Comparison of ENCODE assay signal across 9 cellular contexts in genomic region chr3:15295506-15295905, GRCh38. TPM values are rescaled to one million over a fixed set of nuclear protein-coding genes. Genes with fewer than 3 reads are reported as not detected.
A peak's percentile ranks its signal among the peaks of the same experiment; 100 is the strongest.
DNase-seq lines count a peak whose midpoint lies in the region; ATAC-seq, FAIRE-seq and TF ChIP-seq lines count a peak whose summit lies in the region.
"Had no signal": no experiment of that assay in that cellular context is flagged by ENCODE, and none has a peak within 500 bp of the region (broad histone marks: within the 10 kb centered on the region; RNA-seq: fewer than 3 reads in every experiment).

No MANE protein-coding gene starts in this region.

- no peaks in the 10 kb centered on the region for H3K27me3 ChIP-seq in bronchial epithelial cell (ENCODE audit: control insufficient read depth, insufficient read depth, low read length)

- no peaks in the 10 kb centered on the region for H3K36me3 ChIP-seq in bronchial epithelial cell (ENCODE audit: control insufficient read depth, insufficient read depth, low read length)

- ATAC-seq in Right ventricle myocardium inferior (peak; percentile 45), WTC11 (no peak), HG03354 (IDR thresholded peaks at IDR 0.05; ENCODE audit: poor library complexity, severe bottlenecking, unreplicated experiment) (no peak), GM18498 (IDR thresholded peaks at IDR 0.05; ENCODE audit: unreplicated experiment) (no peak)

- no peak overlapping the region for H3K4me3 Mint-ChIP-seq in WTC11

- CTCF ChIA-PET in WTC11 (lab: Charles Lee): interaction anchor here (0.7 to 1.8 kb wide), 3 partner anchors 18 to 37 kb away, joined by 3 to 5 read pairs (median 4); partner anchors contain the start of gene SH3BP5

- no peak for FAIRE-seq in bronchial epithelial cell (lab: Jason Lieb, UNC)

- H3K4me1 Mint-ChIP-seq in WTC11: no peaks in the 10 kb centered on the region

- intact Hi-C loops in Right ventricle myocardium inferior (cut with DNase I) (no loop called here), cardiac septum (cut with DNase I) (no loop called here)

- TF ChIP-seq CTCF in bronchial epithelial cell (IDR thresholded peaks at IDR 0.05; ENCODE audit: insufficient read depth, low read length, severe bottlenecking): no peak
- no peak for TF ChIP-seq CTCF in WTC11 (IDR thresholded peaks at IDR 0.05)

- H3K36me3 Mint-ChIP-seq in WTC11: no peaks in the 10 kb centered on the region

- no peak overlapping the region for H3K27ac Mint-ChIP-seq in WTC11

- H3K27me3 Mint-ChIP-seq in WTC11 (ENCODE audit: low read depth): no peaks in the 10 kb centered on the region

- no peaks in the 10 kb centered on the region for H3K9me3 Mint-ChIP-seq in WTC11

- POLR2A ChIA-PET in WTC11 (lab: Charles Lee): no interaction called here

- no peak overlapping the region for H3K4me3 ChIP-seq in bronchial epithelial cell (ENCODE audit: low read depth, low read length)

- no peak for DNase-seq in Right ventricle myocardium inferior (ENCODE audit: missing footprints)
- no peak for DNase-seq in cardiac septum (ENCODE audit: low spot score)
- DNase-seq in bronchial epithelial cell (ENCODE audit: low read depth): peak; percentile 21
- DNase-seq in medulla oblongata (ENCODE audit: extremely low spot score): peak; percentile 56
- DNase-seq in WTC11 (ENCODE audit: low spot score): no peak
- no peak for DNase-seq in NCI-H2107 (lab: John Stamatoyannopoulos, UW)
- DNase-seq: activated naive CD4-positive, alpha-beta T cell treated with Interleukin-2 at 50 U/mL for 16 hours had no signal

TF ChIP-seq in WTC11, 78 proteins besides CTCF, POLR2A, EP300 and RAD21:
- no peak for TF ChIP-seq TCF7 (CRISPR knock-in tag; IDR thresholded peaks at IDR 0.05; ENCODE audit: low read depth)
- no peak for TF ChIP-seq ZNF232 (CRISPR knock-in tag; IDR thresholded peaks at IDR 0.05)
- TF ChIP-seq MYBL2 (CRISPR knock-in tag; IDR thresholded peaks at IDR 0.05): no peak
- TF ChIP-seq ETV6 (CRISPR knock-in tag; IDR thresholded peaks at IDR 0.05): no peak
- no peak for TF ChIP-seq HMGA2 (CRISPR knock-in tag; IDR thresholded peaks at IDR 0.05)
- TF ChIP-seq NFYB (CRISPR knock-in tag; conservative IDR thresholded peaks at IDR 0.05; ENCODE audit: low read depth): no peak
- no peak for TF ChIP-seq JAZF1 (CRISPR knock-in tag; IDR thresholded peaks at IDR 0.05)
- TF ChIP-seq AR (CRISPR knock-in tag; IDR thresholded peaks at IDR 0.05): no peak
- no peak for TF ChIP-seq PREB (CRISPR knock-in tag; IDR thresholded peaks at IDR 0.05; ENCODE audit: borderline replicate concordance)
- no peak for TF ChIP-seq ZNF219 (CRISPR knock-in tag; IDR thresholded peaks at IDR 0.05; ENCODE audit: borderline replicate concordance)
- TF ChIP-seq ATF3 (CRISPR knock-in tag; conservative IDR thresholded peaks at IDR 0.05): no peak
- no peak for TF ChIP-seq ZNF423 (CRISPR knock-in tag; IDR thresholded peaks at IDR 0.05)
- no peak for TF ChIP-seq ESRRA (CRISPR knock-in tag; IDR thresholded peaks at IDR 0.05; ENCODE audit: borderline replicate concordance)
- TF ChIP-seq PRDM15 (CRISPR knock-in tag; IDR thresholded peaks at IDR 0.05): no peak
TF ChIP-seq in WTC11: peak in this region for 0.

RNA-seq across cellular contexts. Expression of gene SH3BP5, which starts 36.9 kb away (rescaled TPM):
- total RNA-seq in Right ventricle myocardium inferior (11.7 TPM), cardiac septum (11.4 TPM), bronchial epithelial cell (3.6 and 6.3 TPM in 2 replicates), WTC11 (2021) (5.1 to 7.2 TPM (median 5.9 TPM) in 3 replicates)

Comparison
In these comparisons a context has a peak if more than half of its experiments do, and no peak if none do; other contexts are left out.
1. DNase-seq: peak in bronchial epithelial cell (single experiment) and medulla oblongata (single experiment); none in Right ventricle myocardium inferior (single experiment), cardiac septum (single experiment), WTC11 (single experiment) and NCI-H2107 (single experiment).